In genomic region chr17:1590031-1590746, GRCh38 we compare ENCODE assay signal across 1 cellular context.
TF ChIP-seq lines count a peak whose summit lies in the region.

No MANE protein-coding gene starts in this region.

TF ChIP-seq in K562, 482 proteins besides CTCF, POLR2A, EP300 and RAD21 (continues in another document):
- TF ChIP-seq ZNF318 (IDR thresholded peaks at IDR 0.05; ENCODE audit: borderline replicate concordance in 1 of 2, low read depth in 1 of 2), result peak in 1 of 2 experiments; percentile 90; a peak in 2 of 4 replicates
- peak; percentile 89 for TF ChIP-seq C11orf30 (IDR thresholded peaks at IDR 0.05; ENCODE audit: low read depth)
- 0 out of 2 replicates have a peak, but pooled peaks have one; percentile 27 for TF ChIP-seq MYNN (IDR thresholded peaks at IDR 0.05)
- TF ChIP-seq MYNN (CRISPR knock-in tag; IDR thresholded peaks at IDR 0.05), result no peak
- no peak for TF ChIP-seq KDM2B (CRISPR knock-in tag; IDR thresholded peaks at IDR 0.05)
- no peak for TF ChIP-seq ZBTB1 (CRISPR knock-in tag; IDR thresholded peaks at IDR 0.05; ENCODE audit: borderline replicate concordance, low read depth)
- 0 out of 2 replicates have a peak, but pooled peaks have one; percentile 31 for TF ChIP-seq SMAD4 (CRISPR knock-in tag; conservative IDR thresholded peaks at IDR 0.05)
- TF ChIP-seq TEAD4 (IDR thresholded peaks at IDR 0.05; ENCODE audit: low read length), result peak; percentile 22; the same call in 1 of the 2 replicates
- TF ChIP-seq TEAD4 (CRISPR knock-in tag; IDR thresholded peaks at IDR 0.05; ENCODE audit: borderline replicate concordance), result no peak
- TF ChIP-seq, protein P1, sequence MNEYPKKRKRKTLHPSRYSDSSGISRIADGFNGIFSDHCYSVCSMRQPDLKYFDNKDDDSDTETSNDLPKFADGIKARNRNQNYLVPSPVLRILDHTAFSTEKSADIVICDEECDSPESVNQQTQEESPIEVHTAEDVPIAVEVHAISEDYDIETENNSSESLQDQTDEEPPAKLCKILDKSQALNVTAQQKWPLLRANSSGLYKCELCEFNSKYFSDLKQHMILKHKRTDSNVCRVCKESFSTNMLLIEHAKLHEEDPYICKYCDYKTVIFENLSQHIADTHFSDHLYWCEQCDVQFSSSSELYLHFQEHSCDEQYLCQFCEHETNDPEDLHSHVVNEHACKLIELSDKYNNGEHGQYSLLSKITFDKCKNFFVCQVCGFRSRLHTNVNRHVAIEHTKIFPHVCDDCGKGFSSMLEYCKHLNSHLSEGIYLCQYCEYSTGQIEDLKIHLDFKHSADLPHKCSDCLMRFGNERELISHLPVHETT (CRISPR knock-in tag; conservative IDR thresholded peaks at IDR 0.05 in 1 of 2, IDR thresholded peaks at IDR 0.05 in 1 of 2), result 0 out of 4 replicates have a peak, but pooled peaks of 1 of the 2 experiments have one; percentile 38
- peak; percentile 80 for TF ChIP-seq MAFG (tag; conservative IDR thresholded peaks at IDR 0.05)
- no peak for TF ChIP-seq ZSCAN29 (IDR thresholded peaks at IDR 0.05)
- 0 out of 2 replicates have a peak, but pooled peaks have one; percentile 18 for TF ChIP-seq SOX6 (IDR thresholded peaks at IDR 0.05)
- TF ChIP-seq TCF3 (CRISPR knock-in tag; IDR thresholded peaks at IDR 0.05), result peak; percentile 65
- TF ChIP-seq CREB1 (IDR thresholded peaks at IDR 0.05), result no peak
- no peak for TF ChIP-seq CREB1 (CRISPR knock-in tag; IDR thresholded peaks at IDR 0.05)
- no peak for TF ChIP-seq ZMIZ1 (IDR thresholded peaks at IDR 0.05; ENCODE audit: low read depth in 2 of 2, low read length in 2 of 2)
- TF ChIP-seq ZNF449 (CRISPR knock-in tag; IDR thresholded peaks at IDR 0.05), result no peak
- TF ChIP-seq, protein P2, sequence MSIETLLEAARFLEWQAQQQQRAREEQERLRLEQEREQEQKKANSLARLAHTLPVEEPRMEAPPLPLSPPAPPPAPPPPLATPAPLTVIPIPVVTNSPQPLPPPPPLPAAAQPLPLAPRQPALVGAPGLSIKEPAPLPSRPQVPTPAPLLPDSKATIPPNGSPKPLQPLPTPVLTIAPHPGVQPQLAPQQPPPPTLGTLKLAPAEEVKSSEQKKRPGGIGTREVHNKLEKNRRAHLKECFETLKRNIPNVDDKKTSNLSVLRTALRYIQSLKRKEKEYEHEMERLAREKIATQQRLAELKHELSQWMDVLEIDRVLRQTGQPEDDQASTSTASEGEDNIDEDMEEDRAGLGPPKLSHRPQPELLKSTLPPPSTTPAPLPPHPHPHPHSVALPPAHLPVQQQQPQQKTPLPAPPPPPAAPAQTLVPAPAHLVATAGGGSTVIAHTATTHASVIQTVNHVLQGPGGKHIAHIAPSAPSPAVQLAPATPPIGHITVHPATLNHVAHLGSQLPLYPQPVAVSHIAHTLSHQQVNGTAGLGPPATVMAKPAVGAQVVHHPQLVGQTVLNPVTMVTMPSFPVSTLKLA (conservative IDR thresholded peaks at IDR 0.05), result peak in 1 of 2 experiments; percentile 57; a peak in 2 of 4 replicates
- TF ChIP-seq ARHGAP35 (IDR thresholded peaks at IDR 0.05; ENCODE audit: partially characterized antibody), result no peak
- no peak for TF ChIP-seq ATF1 (CRISPR knock-in tag; IDR thresholded peaks at IDR 0.05)
- 0 out of 2 replicates have a peak, but pooled peaks have one; percentile 10 for TF ChIP-seq ATF1 (tag; IDR thresholded peaks at IDR 0.05)
- no peak for TF ChIP-seq MXD1 (CRISPR knock-in tag; IDR thresholded peaks at IDR 0.05; ENCODE audit: borderline replicate concordance, poor library complexity, severe bottlenecking)
- no peak for TF ChIP-seq FIP1L1 (IDR thresholded peaks at IDR 0.05; ENCODE audit: low read depth, low read length, poor library complexity, severe bottlenecking)
- peak; percentile 75 for TF ChIP-seq CBFA2T3 (IDR thresholded peaks at IDR 0.05)
- peak; percentile 68 to 83; a peak in 3 of 4 replicates for TF ChIP-seq KDM1A (IDR thresholded peaks at IDR 0.05)
- no peak for TF ChIP-seq ZFX (CRISPR knock-in tag; IDR thresholded peaks at IDR 0.05)
- TF ChIP-seq ARID1B (IDR thresholded peaks at IDR 0.05), result peak; percentile 85
- peak; percentile 26; the same call in 1 of the 2 replicates for TF ChIP-seq PKNOX1 (IDR thresholded peaks at IDR 0.05)
- TF ChIP-seq SIN3A (IDR thresholded peaks at IDR 0.05; ENCODE audit: borderline replicate concordance in 2 of 2, control insufficient read depth in 1 of 2, low read depth in 2 of 2, low read length in 2 of 2), result peak; percentile 54 to 77; a peak in 2 of 4 replicates
- TF ChIP-seq ZC3H8 (IDR thresholded peaks at IDR 0.05), result no peak
- TF ChIP-seq ZBTB11 (CRISPR knock-in tag; IDR thresholded peaks at IDR 0.05), result 0 out of 6 replicates have a peak, but pooled peaks of 1 of the 3 experiments have one; percentile 32
- no peak for TF ChIP-seq HMG20B (CRISPR knock-in tag; IDR thresholded peaks at IDR 0.05)
- peak; percentile 80 for TF ChIP-seq HDAC2 (IDR thresholded peaks at IDR 0.05)
- no peak for TF ChIP-seq GTF2E2 (tag; IDR thresholded peaks at IDR 0.05)
- TF ChIP-seq, protein P3, sequence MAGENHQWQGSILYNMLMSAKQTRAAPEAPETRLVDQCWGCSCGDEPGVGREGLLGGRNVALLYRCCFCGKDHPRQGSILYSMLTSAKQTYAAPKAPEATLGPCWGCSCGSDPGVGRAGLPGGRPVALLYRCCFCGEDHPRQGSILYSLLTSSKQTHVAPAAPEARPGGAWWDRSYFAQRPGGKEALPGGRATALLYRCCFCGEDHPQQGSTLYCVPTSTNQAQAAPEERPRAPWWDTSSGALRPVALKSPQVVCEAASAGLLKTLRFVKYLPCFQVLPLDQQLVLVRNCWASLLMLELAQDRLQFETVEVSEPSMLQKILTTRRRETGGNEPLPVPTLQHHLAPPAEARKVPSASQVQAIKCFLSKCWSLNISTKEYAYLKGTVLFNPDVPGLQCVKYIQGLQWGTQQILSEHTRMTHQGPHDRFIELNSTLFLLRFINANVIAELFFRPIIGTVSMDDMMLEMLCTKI (IDR thresholded peaks at IDR 0.05; ENCODE audit: partially characterized antibody), result no peak
